Comparison of ENCODE assay signal across 8 cellular contexts in the genomic region with DNA sequence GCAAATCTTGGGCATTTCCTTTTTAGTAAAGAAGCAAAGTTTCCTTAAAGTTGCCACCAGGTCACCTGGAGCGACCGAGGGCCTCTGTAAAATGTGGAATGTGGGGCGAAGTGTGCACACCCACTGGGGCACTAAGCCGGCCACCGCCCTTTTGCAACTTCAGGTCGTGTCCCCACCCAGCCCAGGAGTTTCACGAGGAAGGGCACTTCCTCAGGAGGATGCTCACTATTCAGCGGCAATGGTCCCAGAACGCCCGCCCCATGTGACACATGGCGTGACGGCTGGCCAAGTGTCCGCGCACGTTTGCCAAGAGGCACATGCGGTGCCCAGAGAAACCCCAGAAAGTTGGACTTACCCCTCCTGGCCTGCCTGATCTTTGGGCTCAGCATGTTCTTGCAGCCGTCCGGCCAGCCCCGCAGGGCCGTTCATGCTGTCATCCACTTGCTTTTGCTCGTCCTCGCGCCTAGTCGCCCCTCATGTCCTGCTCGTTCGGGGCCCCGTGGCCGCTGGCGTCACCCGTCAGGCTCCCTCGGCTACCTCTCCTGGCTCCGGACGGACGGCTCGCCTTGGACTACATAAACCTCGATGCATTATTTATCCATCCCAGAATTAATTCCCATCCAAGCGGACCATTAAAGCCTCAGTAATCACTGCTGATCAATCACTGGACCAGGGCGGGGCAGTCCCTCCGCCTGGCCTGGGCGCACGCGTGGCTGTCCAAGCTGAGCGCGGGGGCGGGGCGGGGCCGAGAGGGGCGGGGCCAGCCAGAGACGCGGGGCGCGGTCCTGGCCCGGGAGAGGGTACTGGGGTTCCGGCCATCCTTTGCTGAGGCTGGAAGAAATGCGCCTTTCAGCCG. TPM values are rescaled to one million over a fixed set of nuclear protein-coding genes. Genes with fewer than 3 reads are reported as not detected.
DNase-seq lines count a peak whose midpoint lies in the region; ATAC-seq and TF ChIP-seq lines count a peak whose summit lies in the region.

Gene ARHGAP22 (minus strand): TSS at position 666 of the 856 bp plus-strand sequence. CDS start 277 bp downstream, at position 389.

- TF ChIP-seq EP300 in stomach (IDR thresholded peaks at IDR 0.05), result no peak

- DNase-seq in NCI-H1417 (lab: John Stamatoyannopoulos, UW) (peak; percentile 10 to 53 (median 46)), NCI-H1417 treated with DMSO at 0.1 percent for 48 hours (lab: John Stamatoyannopoulos, UW) (no peak), LoVo (ENCODE audit: low spot score) (peak; percentile 32), left lobe of liver (ENCODE audit: low spot score) (peak; percentile 42), stomach (no peak), NCI-H2171 treated with DMSO at 0.1 percent for 48 hours (lab: John Stamatoyannopoulos, UW) (no peak)
- DNase-seq in activated CD4-positive, alpha-beta T cell treated with anti-CD3 and anti-CD28 coated beads, Interleukin-2, amount 50 U/mL, for 48 hours, result no peak

- H3K4me1 Mint-ChIP-seq in dendritic cell treated with granulocyte-macrophage colony-stimulating factor and Interleukin-4, amounts not matched to agents 40 ng/mL and 50 ng/mL, for 4 days (ENCODE audit: low read depth), result peaks cover 66% of the 10 kb centered on the region

- H3K9me3 ChIP-seq in stomach, result no peaks in the 10 kb centered on the region

- peaks cover 7% of the 10 kb centered on the region for H3K36me3 Mint-ChIP-seq in dendritic cell treated with granulocyte-macrophage colony-stimulating factor and Interleukin-4, amounts not matched to agents 40 ng/mL and 50 ng/mL, for 4 days (ENCODE audit: low read depth)

- H3K27ac Mint-ChIP-seq in dendritic cell treated with granulocyte-macrophage colony-stimulating factor and Interleukin-4, amounts not matched to agents 40 ng/mL and 50 ng/mL, for 4 days, result peak within 1 kb of the TSS; percentile 49

- WGBS in stomach, 5 donors, result 8 to 10% (median 10%) methylated on average over 42 to 56 of the region's 56 CpGs

- intact Hi-C loops in dendritic cell treated with granulocyte-macrophage colony-stimulating factor and Interleukin-4, amounts not matched to agents 40 ng/mL and 50 ng/mL, for 4 days (cut with micrococcal nuclease), result loop anchor here (2.0 to 5.0 kb wide), 2 partner anchors 32 to 52 kb away; no protein-coding TSS in a partner anchor
- intact Hi-C loops in stomach (cut with DNase I; ENCODE audit: low total_unique reads), result no loop called here

- peaks cover 0 to 41% (median 14%) of the 10 kb centered on the region in 3 donors for H3K27me3 ChIP-seq in stomach

- H3K4me3 ChIP-seq in stomach, result peak within 1 kb of the TSS; percentile 38 to 49 (median 43)

- peak; percentile 62 for ATAC-seq in left lobe of liver

- H3K27ac ChIP-seq in stomach, result peak within 1 kb of the TSS in 2 of 5 donors; percentile 9 to 42

- no peaks in the 10 kb centered on the region for H3K36me3 ChIP-seq in stomach

- H3K27me3 Mint-ChIP-seq in dendritic cell treated with granulocyte-macrophage colony-stimulating factor and Interleukin-4, amounts not matched to agents 40 ng/mL and 50 ng/mL, for 4 days, result peaks cover 7% of the 10 kb centered on the region

- peak within 1 kb of the TSS; percentile 66 for H3K4me3 Mint-ChIP-seq in dendritic cell treated with granulocyte-macrophage colony-stimulating factor and Interleukin-4, amounts not matched to agents 40 ng/mL and 50 ng/mL, for 4 days

- TF ChIP-seq POLR2A in stomach (IDR thresholded peaks at IDR 0.05), result no peak

- TF ChIP-seq CTCF in stomach (IDR thresholded peaks at IDR 0.05), result no peak

- H3K9me3 Mint-ChIP-seq in dendritic cell treated with granulocyte-macrophage colony-stimulating factor and Interleukin-4, amounts not matched to agents 40 ng/mL and 50 ng/mL, for 4 days, result no peaks in the 10 kb centered on the region

- peaks cover 16 to 41% (median 18%) of the 10 kb centered on the region in 4 donors for H3K4me1 ChIP-seq in stomach

RNA-seq across cellular contexts. Expression of gene ARHGAP22, which starts in this region (rescaled TPM):
- 0.13 TPM for total RNA-seq in left lobe of liver
- total RNA-seq in stomach, result 10 to 100 TPM in 1 of 5 donors, 1 to 10 TPM in 3, not detected in 1; 2.0 to 28.6 (median 2.2) TPM
- 1 to 10 TPM; 1.3 to 4.0 (median 2.2) TPM for polyA plus RNA-seq in stomach

Comparison
In these comparisons a context has a peak if more than half of its experiments do, and no peak if none do; other contexts are left out.
1. DNase-seq: peak in NCI-H1417 (3 of 3) and LoVo (single experiment); none in NCI-H1417 treated with DMSO at 0.1 percent for 48 hours (single experiment), stomach (single experiment), NCI-H2171 treated with DMSO at 0.1 percent for 48 hours (single experiment) and activated CD4-positive, alpha-beta T cell treated with anti-CD3 and anti-CD28 coated beads, Interleukin-2, amount 50 U/mL, for 48 hours (0 of 2).
2. Peak in DNase-seq and ATAC-seq in left lobe of liver; RNA of the gene not detected or under 1 TPM.